Comparison of ENCODE assay signal across 16 cellular contexts in the genomic region with DNA sequence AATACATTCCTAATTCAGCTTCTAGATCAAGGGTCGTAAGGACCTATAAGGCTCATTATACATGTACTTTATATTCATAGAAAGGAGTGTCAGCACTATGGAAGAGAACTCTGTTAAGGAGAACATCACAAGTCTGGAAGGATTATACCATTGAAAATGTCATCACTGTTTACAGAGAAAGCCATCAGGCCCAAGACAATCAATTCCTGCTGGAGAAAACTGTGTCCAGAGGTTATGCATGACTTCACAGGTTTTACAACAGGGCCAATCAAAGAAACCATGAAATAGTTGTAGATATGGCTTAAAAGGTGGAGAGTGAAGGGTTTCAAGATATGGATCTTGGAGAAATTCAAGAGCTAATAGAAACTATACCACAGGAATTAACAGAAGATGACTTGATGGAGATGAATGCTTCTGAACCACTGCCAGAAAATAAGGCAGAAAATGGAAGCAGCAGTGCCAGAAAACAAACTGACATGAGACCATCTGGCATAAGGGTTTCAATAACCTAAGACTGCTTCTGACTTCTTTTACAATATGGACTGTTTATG.
"Had no signal": no experiment of that assay in that cellular context is flagged by ENCODE, and none has a peak within 500 bp of the region (broad histone marks: within the 10 kb centered on the region; RNA-seq: fewer than 3 reads in every experiment).

No MANE protein-coding gene starts in this region.

- DNase-seq: activated CD4-positive, alpha-beta T cell treated with anti-CD3 and anti-CD28 coated beads, Interleukin-2, amount 10 ng/mL, durations not matched to agents 24 days and 14 days; activated naive CD4-positive, alpha-beta T cell; activated naive CD8-positive, alpha-beta T cell treated with anti-CD3 and anti-CD28 coated beads, Interleukin-2, amount 50 U/mL, for 24 hours; effector CD4-positive, alpha-beta T cell; hypothalamus; left cardiac atrium; naive thymus-derived CD4-positive, alpha-beta T cell; tibial artery; uterus had no signal

- H3K27me3 ChIP-seq: gastroesophageal sphincter, tibial artery, uterus had no signal

- H3K36me3 ChIP-seq: uterus had no signal

- H3K9me3 Mint-ChIP-seq: stimulated activated effector memory CD8-positive, alpha-beta T cell treated with anti-CD3 and anti-CD28 coated beads, Interleukin-12 subunit alpha, Interleukin-12 subunit beta, amount 100 ng/mL, for 72 hours had no signal

- H3K27me3 Mint-ChIP-seq: activated CD4-positive, alpha-beta T cell treated with anti-CD3 and anti-CD28 coated beads, Interleukin-2, amount 10 ng/mL, durations not matched to agents 24 days and 14 days; activated naive CD8-positive, alpha-beta T cell treated with anti-CD3 and anti-CD28 coated beads, Interleukin-2, amount 50 U/mL, for 24 hours; naive thymus-derived CD4-positive, alpha-beta T cell had no signal

- H3K27ac Mint-ChIP-seq: activated CD4-positive, alpha-beta T cell treated with anti-CD3 and anti-CD28 coated beads, Interleukin-2, amount 10 ng/mL, durations not matched to agents 24 days and 14 days; activated naive CD8-positive, alpha-beta T cell treated with anti-CD3 and anti-CD28 coated beads, Interleukin-2, amount 50 U/mL, for 24 hours; activated T-helper 1 cell treated with anti-CD3 and anti-CD28 coated beads, Interleukin-12 subunit alpha, Interleukin-12 subunit beta, Interleukin-2, Interleukin-4 antibody, amounts not matched to agents 30 ng/mL and 10 ng/mL and 1 ng/mL, durations not matched to agents 14 hours and 24 hours and 36 hours; naive thymus-derived CD4-positive, alpha-beta T cell; stimulated activated effector memory CD8-positive, alpha-beta T cell treated with anti-CD3 and anti-CD28 coated beads, Interleukin-12 subunit alpha, Interleukin-12 subunit beta, amount 100 ng/mL, for 72 hours; WTC11 had no signal

- H3K4me1 Mint-ChIP-seq: activated CD4-positive, alpha-beta T cell treated with anti-CD3 and anti-CD28 coated beads, Interleukin-2, amount 10 ng/mL, durations not matched to agents 24 days and 14 days; activated naive CD8-positive, alpha-beta T cell treated with anti-CD3 and anti-CD28 coated beads, Interleukin-2, amount 50 U/mL, for 24 hours; naive thymus-derived CD4-positive, alpha-beta T cell; stimulated activated effector memory CD8-positive, alpha-beta T cell treated with anti-CD3 and anti-CD28 coated beads, Interleukin-12 subunit alpha, Interleukin-12 subunit beta, amount 100 ng/mL, for 72 hours; WTC11 had no signal

- ATAC-seq: activated naive CD8-positive, alpha-beta T cell treated with anti-CD3 and anti-CD28 coated beads, Interleukin-2, amount 50 U/mL, for 24 hours; gastroesophageal sphincter; left cardiac atrium; naive thymus-derived CD4-positive, alpha-beta T cell; stimulated activated effector memory CD8-positive, alpha-beta T cell treated with anti-CD3 and anti-CD28 coated beads, Interleukin-12 subunit alpha, Interleukin-12 subunit beta, amount 100 ng/mL, for 72 hours; WTC11 had no signal

- H3K4me3 ChIP-seq: coronary artery, gastroesophageal sphincter, lung, skin epidermis, tibial artery, uterus had no signal

- H3K27ac ChIP-seq: coronary artery, gastroesophageal sphincter, skin epidermis, tibial artery, uterus had no signal

- H3K9me3 ChIP-seq: tibial artery had no signal

- H3K4me3 Mint-ChIP-seq: activated CD4-positive, alpha-beta T cell treated with anti-CD3 and anti-CD28 coated beads, Interleukin-2, amount 10 ng/mL, durations not matched to agents 24 days and 14 days; activated naive CD8-positive, alpha-beta T cell treated with anti-CD3 and anti-CD28 coated beads, Interleukin-2, amount 50 U/mL, for 24 hours; activated T-helper 1 cell treated with anti-CD3 and anti-CD28 coated beads, Interleukin-12 subunit alpha, Interleukin-12 subunit beta, Interleukin-2, Interleukin-4 antibody, amounts not matched to agents 30 ng/mL and 10 ng/mL and 1 ng/mL, durations not matched to agents 14 hours and 24 hours and 36 hours; naive thymus-derived CD4-positive, alpha-beta T cell; stimulated activated effector memory CD8-positive, alpha-beta T cell treated with anti-CD3 and anti-CD28 coated beads, Interleukin-12 subunit alpha, Interleukin-12 subunit beta, amount 100 ng/mL, for 72 hours; WTC11 had no signal

- H3K4me1 ChIP-seq: gastroesophageal sphincter, tibial artery, uterus had no signal
